Comparison of ENCODE assay signal across 12 cellular contexts in genomic region chr7:80346704-80347103, GRCh38.
DNase-seq lines count a peak whose midpoint lies in the region; ATAC-seq, FAIRE-seq and TF ChIP-seq lines count a peak whose summit lies in the region.
"Had no signal": no experiment of that assay in that cellular context is flagged by ENCODE, and none has a peak within 500 bp of the region (broad histone marks: within the 10 kb centered on the region; RNA-seq: fewer than 3 reads in every experiment).

No MANE protein-coding gene starts in this region.

- TF ChIP-seq POLR2A in A549 (IDR thresholded peaks at IDR 0.05; ENCODE audit: low read length), result no peak

- H3K9me3 ChIP-seq in A549, result no peaks in the 10 kb centered on the region
- H3K9me3 ChIP-seq in keratinocyte (ENCODE audit: control insufficient read depth, low read depth, low read length), result no peaks in the 10 kb centered on the region
- no peaks in the 10 kb centered on the region; the same call in 1 of the 2 replicates for H3K9me3 ChIP-seq in BE2C
- H3K9me3 ChIP-seq: BLaER1 treated with 17β-estradiol and CSF1 and Interleukin-3, amounts not matched to agents 10 nM and 100 nM had no signal

- no peaks in the 10 kb centered on the region for H4K20me1 ChIP-seq in keratinocyte (ENCODE audit: control insufficient read depth, extremely low read depth, insufficient read depth, low read length)
- H4K20me1 ChIP-seq: BLaER1 treated with 17β-estradiol and CSF1 and Interleukin-3, amounts not matched to agents 10 nM and 100 nM had no signal

- peak in 1 of 2 experiments; percentile 10 for DNase-seq in A549 (ENCODE audit: low read depth in 1 of 2, low spot score in 1 of 2)
- peak; percentile 70 for DNase-seq in HCEC 1CT
- peak; percentile 34 for DNase-seq in astrocyte of the hippocampus (ENCODE audit: low read depth, low spot score)
- DNase-seq in keratinocyte (ENCODE audit: low read depth, low spot score), result peak; percentile 91
- no peak for DNase-seq in GM19239 (ENCODE audit: insufficient read length, low spot score)
- DNase-seq in BE2C, result no peak
- no peak for DNase-seq in NCI-H146 (lab: John Stamatoyannopoulos, UW)
- DNase-seq: GDM1, NCI-H446 treated with DMSO at 0.1 percent for 48 hours, SHP77 had no signal

- no peaks in the 10 kb centered on the region for H3K79me2 ChIP-seq in keratinocyte (ENCODE audit: control insufficient read depth, insufficient read depth, low read length)

- TF ChIP-seq CTCF in A549 (IDR thresholded peaks at IDR 0.05) (no peak), keratinocyte (optimal IDR thresholded peaks at IDR 0.05 in 1 of 3, IDR thresholded peaks at IDR 0.05 in 1 of 3, conservative IDR thresholded peaks at IDR 0.05 in 1 of 3; ENCODE audit: extremely low read depth in 1 of 3, insufficient read depth in 2 of 3, low read length in 3 of 3) (no peak), BE2C (IDR thresholded peaks at IDR 0.05; ENCODE audit: low read depth, low read length) (no peak)

- CTCF ChIA-PET in A549 (lab: Yijun Ruan, JAX), result interaction anchor here (1.0 to 2.5 kb wide), 3 partner anchors 10 to 15 kb away, joined by 3 to 12 read pairs (median 4); no protein-coding TSS in a partner anchor

- dilution Hi-C loops in keratinocyte (cut with MboI; ENCODE audit: extremely low pct_ligation_motif_present, low sequenced_read_pairs), result no loop called here

- H3K27me3 ChIP-seq in keratinocyte (ENCODE audit: control insufficient read depth, extremely low read depth, insufficient read depth, low read length) (no peaks in the 10 kb centered on the region), BE2C (no peaks in the 10 kb centered on the region)
- H3K27me3 ChIP-seq: BLaER1 treated with 17β-estradiol and CSF1 and Interleukin-3, amounts not matched to agents 10 nM and 100 nM had no signal

- ATAC-seq in A549, result peak in 1 of 2 experiments; percentile 64; a peak in 3 of 6 replicates
- no peak for ATAC-seq in HG02798 (IDR thresholded peaks at IDR 0.05; ENCODE audit: poor library complexity, unreplicated experiment)

- TF ChIP-seq EP300 in A549 (IDR thresholded peaks at IDR 0.05), result no peak

- peaks cover 8% of the 10 kb centered on the region; the same call in 2 of the 3 replicates for H3K4me1 ChIP-seq in A549
- H3K4me1 ChIP-seq in keratinocyte (ENCODE audit: control insufficient read depth, extremely low read depth, insufficient read depth, low read length), result peaks cover 24% of the 10 kb centered on the region
- H3K4me1 ChIP-seq in BE2C, result no peaks in the 10 kb centered on the region
- H3K4me1 ChIP-seq: BLaER1 treated with 17β-estradiol and CSF1 and Interleukin-3, amounts not matched to agents 10 nM and 100 nM had no signal

- H3K27ac ChIP-seq in A549 (no peak overlapping the region), keratinocyte (ENCODE audit: control insufficient read depth, insufficient read depth, low read length) (peak overlapping the region; percentile 55)
- H3K27ac ChIP-seq: BLaER1 treated with 17β-estradiol and CSF1 and Interleukin-3, amounts not matched to agents 10 nM and 100 nM had no signal

- H3K4me3 ChIP-seq in A549 (no peak overlapping the region), keratinocyte (ENCODE audit: control insufficient read depth in 2 of 3, extremely low read depth in 1 of 3, insufficient read depth in 2 of 3, low read depth in 1 of 3, low read length in 3 of 3) (no peak overlapping the region), BE2C (ENCODE audit: low read depth, low read length) (no peak overlapping the region)
- H3K4me3 ChIP-seq: BLaER1 treated with 17β-estradiol and CSF1 and Interleukin-3, amounts not matched to agents 10 nM and 100 nM had no signal

- WGBS in A549 (ENCODE audit: missing lambda C conversion rate), result 34% methylated on average over 3 of the region's 3 CpGs

- no peak overlapping the region for H3K9ac ChIP-seq in keratinocyte (ENCODE audit: control insufficient read depth, extremely low read depth, insufficient read depth, low read length)
- H3K9ac ChIP-seq: BLaER1 treated with 17β-estradiol and CSF1 and Interleukin-3, amounts not matched to agents 10 nM and 100 nM had no signal

- no peak overlapping the region for H2AFZ ChIP-seq in keratinocyte (ENCODE audit: control insufficient read depth, low read length)

- POLR2A ChIA-PET in A549 (lab: Yijun Ruan, JAX), result no interaction called here

- H3K4me2 ChIP-seq in A549 (no peak overlapping the region), keratinocyte (ENCODE audit: control insufficient read depth, extremely low read depth, insufficient read depth, low read depth, low read length) (peak overlapping the region; percentile 52)
- H3K4me2 ChIP-seq: BLaER1 treated with 17β-estradiol and CSF1 and Interleukin-3, amounts not matched to agents 10 nM and 100 nM had no signal

- H3K9me1 ChIP-seq in keratinocyte (ENCODE audit: control insufficient read depth, extremely low read depth, insufficient read depth, low read length), result no peaks in the 10 kb centered on the region

- no peak for TF ChIP-seq RAD21 in A549 (conservative IDR thresholded peaks at IDR 0.05 in 1 of 2, IDR thresholded peaks at IDR 0.05 in 1 of 2)

- H3K36me3 ChIP-seq in keratinocyte (ENCODE audit: control insufficient read depth in 2 of 2, extremely low read depth in 1 of 2, insufficient read depth in 2 of 2, low read length in 2 of 2) (no peaks in the 10 kb centered on the region), BE2C (no peaks in the 10 kb centered on the region)
- H3K36me3 ChIP-seq: BLaER1 treated with 17β-estradiol and CSF1 and Interleukin-3, amounts not matched to agents 10 nM and 100 nM had no signal

- FAIRE-seq in A549 (lab: Jason Lieb, UNC) (no peak), keratinocyte (lab: Jason Lieb, UNC) (peak; percentile 100), GM19239 (lab: Jason Lieb, UNC) (no peak)

TF ChIP-seq in A549, 52 proteins besides CTCF, POLR2A, EP300 and RAD21:
- TF ChIP-seq FOSL2 (IDR thresholded peaks at IDR 0.05) (peak; percentile 35; the same call in 1 of the 2 replicates), FOSL2 (CRISPR knock-in tag; IDR thresholded peaks at IDR 0.05) (peak; percentile 74), CEBPB (IDR thresholded peaks at IDR 0.05) (0 out of 4 replicates have a peak, but pooled peaks of 1 of the 2 experiments have one; percentile 24), POLR2AphosphoS2 (conservative IDR thresholded peaks at IDR 0.05; ENCODE audit: low read length) (no peak)

Comparison
In these comparisons a context has a peak if more than half of its experiments do, and no peak if none do; other contexts are left out.
1. DNase-seq: peak in HCEC 1CT (single experiment), astrocyte of the hippocampus (single experiment) and keratinocyte (single experiment); none in GM19239 (single experiment), BE2C (single experiment) and NCI-H146 (single experiment).